8 cellular contexts compared by ENCODE assay signal in the genomic region with DNA sequence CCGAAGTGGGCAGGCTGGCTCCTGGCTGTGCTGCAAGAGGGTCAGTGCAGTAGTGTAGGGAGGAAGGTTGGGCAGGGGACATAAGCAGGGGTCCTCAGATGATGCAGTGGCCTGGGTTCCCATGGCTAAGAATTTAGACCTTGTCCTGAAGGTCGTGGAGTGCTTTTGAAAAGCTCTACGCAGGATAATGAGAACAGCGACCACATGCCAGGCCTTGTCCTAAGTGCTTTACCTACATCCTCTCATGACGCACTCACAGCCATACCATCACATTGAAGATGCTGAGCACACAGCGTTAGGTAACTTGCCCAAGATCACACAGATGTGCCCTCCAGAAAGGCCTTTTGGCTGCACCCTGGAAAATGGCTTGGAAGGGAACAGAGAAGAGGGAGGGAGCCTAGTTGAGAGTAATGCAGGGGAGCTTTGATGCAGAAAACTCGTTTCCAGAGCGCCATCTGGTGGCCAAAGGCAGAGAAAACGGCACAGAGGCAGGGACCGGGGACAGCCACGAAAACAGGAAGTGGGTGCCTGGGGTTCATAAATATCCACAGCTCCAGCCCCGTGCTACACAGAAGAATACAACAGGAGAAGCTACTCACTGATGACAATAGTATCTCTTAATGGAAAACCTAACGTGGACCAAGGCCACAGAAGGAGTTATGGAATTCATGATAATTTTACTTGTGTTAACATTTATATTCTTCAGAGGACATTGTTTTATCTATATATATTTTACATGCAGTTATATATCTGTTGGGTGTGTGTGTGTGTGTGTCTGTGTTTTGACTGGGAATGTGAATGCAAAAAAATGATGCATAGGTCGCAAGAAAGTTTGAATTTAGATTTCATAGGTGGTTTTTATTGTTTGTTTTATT. TPM values are rescaled to one million over a fixed set of nuclear protein-coding genes. Genes with fewer than 3 reads are reported as not detected.
A peak's percentile ranks its signal among the peaks of the same experiment; 100 is the strongest.
DNase-seq lines count a peak whose midpoint lies in the region; ATAC-seq lines count a peak whose summit lies in the region.

No MANE protein-coding gene starts in this region.

- ATAC-seq in GM19455 (IDR thresholded peaks at IDR 0.05; ENCODE audit: unreplicated experiment) = peak; percentile 94
- ATAC-seq in HG03558 (IDR thresholded peaks at IDR 0.05; ENCODE audit: extremely low read depth, unreplicated experiment) = peak; percentile 89

- peak overlapping the region; percentile 40 for H3K56ac ChIP-seq in mesendoderm (ENCODE audit: low read length)

- no peak overlapping the region for H2BK120ac ChIP-seq in mesendoderm (ENCODE audit: low read depth, low read length)

- H3K9ac ChIP-seq in mesendoderm (ENCODE audit: low read length) = no peak overlapping the region

- no peak overlapping the region for H3K23ac ChIP-seq in mesendoderm (ENCODE audit: low read length)

- H4K5ac ChIP-seq in mesendoderm (ENCODE audit: low read length) = no peak overlapping the region

- H2BK15ac ChIP-seq in mesendoderm (replicated peaks; ENCODE audit: low read depth) = no peak overlapping the region

- WGBS in mesendoderm (ENCODE audit: extremely low coverage, insufficient coverage, low lambda C conversion rate) = no CpG with 5 or more reads among the region's 14 CpGs

- DNase-seq in COLO829 (ENCODE audit: low spot score) (peak; percentile 67), NCI-H82 (lab: John Stamatoyannopoulos, UW) (peak; percentile 86), ecto neural progenitor cell (ENCODE audit: low spot score) (peak; percentile 89), mesendoderm (peak; percentile 88)
- peak; percentile 85 to 89 for DNase-seq in activated CD4-positive, alpha-beta T cell treated with anti-CD3 and anti-CD28 coated beads, Interleukin-2, amount 50 U/mL, for 4 hours
- DNase-seq in stimulated activated CD8-positive, alpha-beta memory T cell treated with anti-CD3 and anti-CD28 coated beads, Interleukin-2, amount 100 ng/mL, for 48 hours (ENCODE audit: low read depth in 2 of 2) = peak; percentile 71 to 85

- H3K4me3 ChIP-seq in mesendoderm (ENCODE audit: low read length) = no peak overlapping the region

- no peaks in the 10 kb centered on the region for H3K36me3 ChIP-seq in mesendoderm (ENCODE audit: control insufficient read depth, insufficient read depth, low read length)

- no peaks in the 10 kb centered on the region for H3K4me1 ChIP-seq in mesendoderm (ENCODE audit: control insufficient read depth, low read depth, low read length)

- no peak overlapping the region for H4K8ac ChIP-seq in mesendoderm (ENCODE audit: low read depth, low read length)

- H3K27me3 ChIP-seq in mesendoderm (ENCODE audit: insufficient read depth, low read length, poor library complexity) = no peaks in the 10 kb centered on the region

- no peak overlapping the region for H3K18ac ChIP-seq in mesendoderm (ENCODE audit: low read length)

- no peaks in the 10 kb centered on the region for H3K79me1 ChIP-seq in mesendoderm (ENCODE audit: low read length)

- H3K79me2 ChIP-seq in mesendoderm (ENCODE audit: control insufficient read depth, insufficient read depth, low read length) = no peaks in the 10 kb centered on the region

- H3K4ac ChIP-seq in mesendoderm (ENCODE audit: low read depth, low read length) = no peak overlapping the region

- H3K27ac ChIP-seq in mesendoderm (ENCODE audit: low read depth, low read length) = no peak overlapping the region

- H2BK5ac ChIP-seq in mesendoderm (ENCODE audit: low read length) = no peak overlapping the region

- H3K4me2 ChIP-seq in mesendoderm (ENCODE audit: low read length) = no peak overlapping the region

- H2AK5ac ChIP-seq in mesendoderm (ENCODE audit: low read length) = no peak overlapping the region

RNA-seq across cellular contexts. Expression of a gene that starts 2.7 kb away (rescaled TPM):
- 0.06 TPM for polyA plus RNA-seq in mesendoderm (2013, experiment 1 of 2)
- 0.07 TPM for polyA plus RNA-seq in mesendoderm (2013, experiment 2 of 2)

RNA-seq across cellular contexts. Expression of a gene that starts 8.2 kb away (rescaled TPM):
- polyA plus RNA-seq in mesendoderm (2013, experiment 1 of 2) = 17.6 TPM
- 18.8 TPM for polyA plus RNA-seq in mesendoderm (2013, experiment 2 of 2)

RNA-seq across cellular contexts. Expression of a gene that starts 37.0 kb away (rescaled TPM):
- 29.3 TPM for polyA plus RNA-seq in mesendoderm (2013, experiment 1 of 2)
- polyA plus RNA-seq in mesendoderm (2013, experiment 2 of 2) = 30.5 TPM

RNA-seq across cellular contexts. Expression of a gene that starts 52.1 kb away (rescaled TPM):
- 61.7 TPM for polyA plus RNA-seq in mesendoderm (2013, experiment 1 of 2)
- polyA plus RNA-seq in mesendoderm (2013, experiment 2 of 2) = 60.5 TPM
